Comparison of ENCODE assay signal across 21 cellular contexts in the genomic region with DNA sequence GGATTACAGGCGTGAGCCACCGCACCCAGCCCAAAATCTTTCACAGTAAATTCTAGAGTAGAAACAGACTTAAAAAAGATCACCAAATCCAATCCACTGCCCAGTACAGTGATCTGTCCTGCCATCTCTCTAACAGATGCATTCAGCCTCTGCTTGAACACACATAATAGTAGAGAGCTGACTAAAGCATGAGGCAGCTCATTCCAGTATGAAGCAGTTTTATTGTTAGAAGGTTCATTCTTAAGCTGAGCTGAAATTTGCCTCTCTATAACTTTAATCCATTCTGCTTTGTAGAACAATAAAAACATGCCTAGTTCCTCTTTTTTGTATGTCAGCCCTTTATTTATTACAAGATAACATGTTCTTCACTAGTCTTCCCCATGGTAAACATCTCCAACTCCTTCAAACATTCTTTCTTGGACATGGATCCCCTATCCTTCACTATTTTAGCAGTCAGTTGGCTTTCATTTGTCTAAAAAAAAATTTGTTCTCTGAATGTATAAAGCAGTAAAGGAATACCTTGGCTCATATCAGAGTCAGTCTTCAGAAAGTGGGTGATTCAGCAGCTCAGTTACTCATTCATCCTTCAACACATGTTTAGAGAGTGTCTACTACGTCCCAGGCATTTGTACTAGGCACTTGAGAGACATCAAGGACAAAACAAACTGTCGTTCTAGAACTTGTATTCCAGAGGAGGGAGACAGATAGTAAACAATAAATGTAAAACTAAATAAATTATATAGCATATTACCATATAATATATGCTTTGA. TPM values are rescaled to one million over a fixed set of nuclear protein-coding genes. Genes with fewer than 3 reads are reported as not detected.
DNase-seq lines count a peak whose midpoint lies in the region; ATAC-seq, FAIRE-seq and TF ChIP-seq lines count a peak whose summit lies in the region.
"Had no signal": no experiment of that assay in that cellular context is flagged by ENCODE, and none has a peak within 500 bp of the region (broad histone marks: within the 10 kb centered on the region; RNA-seq: fewer than 3 reads in every experiment).

No MANE protein-coding gene starts in this region.

- no peaks in the 10 kb centered on the region for H3K36me3 ChIP-seq in osteoblast (ENCODE audit: insufficient read depth, low read length)

- no peak for TF ChIP-seq CTCF in osteoblast (IDR thresholded peaks at IDR 0.05; ENCODE audit: extremely low read depth, low read depth, low read length)

- H3K79me2 ChIP-seq in osteoblast (ENCODE audit: insufficient read depth, low read length) = no peaks in the 10 kb centered on the region

- H2AFZ ChIP-seq in osteoblast (ENCODE audit: low read length) = peak overlapping the region; percentile 18

- intact Hi-C loops in sciatic nerve (cut with DNase I) = no loop called here

- no peak for ATAC-seq in sciatic nerve
- ATAC-seq: body of pancreas, left colon had no signal

- DNase-seq in H54 (ENCODE audit: insufficient read length, low spot score) (no peak), RCC 7860 (ENCODE audit: low spot score) (peak; percentile 37), epithelial cell of prostate (ENCODE audit: low read depth, low spot score) (no peak), osteoblast (ENCODE audit: insufficient read length, low spot score, missing footprints) (peak; percentile 53), sciatic nerve (ENCODE audit: low spot score) (no peak), HUDEP-2 (lab: John Stamatoyannopoulos, UW; ENCODE audit: unreplicated experiment in 76 of 76) (no peak)
- DNase-seq in stimulated activated CD4-positive, alpha-beta T cell treated with anti-CD3 and anti-CD28 coated beads, Interleukin-2, amount 100 ng/mL, for 24 hours = no peak
- DNase-seq: activated CD4-positive, CD25-positive, alpha-beta regulatory T cell treated with anti-CD3 and anti-CD28 coated beads, Interleukin-2, amount 50 U/mL, for 72 hours; activated gamma-delta T cell treated with Interleukin-2 at 50 U/mL for 16 hours; body of pancreas; C1 segment of cervical spinal cord; dermis blood vessel endothelial cell; DMS79; left colon; NCI-H146; NCI-H2227 treated with DMSO at 0.1 percent for 48 hours; occipital lobe; SIG-M5; stimulated activated CD4-positive, alpha-beta T cell treated with anti-CD3 and anti-CD28 coated beads, Interleukin-4, amount 100 ng/mL, for 1 hour; testis had no signal

- peaks cover 2% of the 10 kb centered on the region for H3K27me3 ChIP-seq in osteoblast (ENCODE audit: insufficient read depth, low read length)
- H3K27me3 ChIP-seq: body of pancreas, testis had no signal

- no peaks in the 10 kb centered on the region for H3K9me3 ChIP-seq in osteoblast (ENCODE audit: low read depth, low read length)
- H3K9me3 ChIP-seq: body of pancreas, testis had no signal

- H3K4me2 ChIP-seq in osteoblast (ENCODE audit: insufficient read depth, low read length) = peak overlapping the region; percentile 27
- H3K4me2 ChIP-seq: KMS-11 had no signal

- H3K4me1 ChIP-seq in osteoblast (ENCODE audit: insufficient read depth, low read length) = peaks cover 6% of the 10 kb centered on the region
- H3K4me1 ChIP-seq: body of pancreas, testis had no signal

- H3K27ac ChIP-seq in epithelial cell of prostate (peak overlapping the region; percentile 12), osteoblast (ENCODE audit: low read depth, low read length) (peak overlapping the region; percentile 58)
- H3K27ac ChIP-seq: body of pancreas, KMS-11, testis had no signal

- H3K4me3 ChIP-seq in osteoblast (ENCODE audit: insufficient read depth, low read length) = no peak overlapping the region
- H3K4me3 ChIP-seq: body of pancreas, testis had no signal

- TF ChIP-seq POLR2A in H54 (IDR thresholded peaks at IDR 0.05; ENCODE audit: low read depth, low read length) = no peak

- FAIRE-seq in H54 (lab: Jason Lieb, UNC) (peak; percentile 69), RCC 7860 (lab: Jason Lieb, UNC) (peak; percentile 72)

- no peaks in the 10 kb centered on the region for H4K20me1 ChIP-seq in osteoblast (ENCODE audit: insufficient read depth, low read length)

RNA-seq across cellular contexts. Expression of a gene that starts 10.7 kb away (rescaled TPM):
- total RNA-seq in osteoblast (17.0 and 23.0 TPM in 2 replicates), sciatic nerve (55.6 TPM)

Comparison
In these comparisons a context has a peak if more than half of its experiments do, and no peak if none do; other contexts are left out.
1. DNase-seq: peak in RCC 7860 (single experiment) and osteoblast (single experiment); none in H54 (single experiment), epithelial cell of prostate (single experiment), sciatic nerve (single experiment), HUDEP-2 (0 of 76) and stimulated activated CD4-positive, alpha-beta T cell treated with anti-CD3 and anti-CD28 coated beads, Interleukin-2, amount 100 ng/mL, for 24 hours (0 of 2).